7 cellular contexts compared by ENCODE assay signal in genomic region chr1:41239988-41240610, GRCh38. TPM values are rescaled to one million over a fixed set of nuclear protein-coding genes. Genes with fewer than 3 reads are reported as not detected.
DNase-seq lines count a peak whose midpoint lies in the region; ATAC-seq and TF ChIP-seq lines count a peak whose summit lies in the region.

No MANE protein-coding gene starts in this region.

- H3K79me2 ChIP-seq in Karpas-422 (ENCODE audit: low read length), result peaks cover 77% of the 10 kb centered on the region

- peak; percentile 31 for DNase-seq in G401 (ENCODE audit: low spot score)
- peak; percentile 76 for DNase-seq in Karpas-422
- no peak for DNase-seq in WTC11 (ENCODE audit: low spot score)
- peak; percentile 88 for DNase-seq in iris pigment epithelial cell (ENCODE audit: low read depth)
- no peak for DNase-seq in MG63
- DNase-seq in epidermal melanocyte (ENCODE audit: insufficient read length, low spot score), result no peak

- no peaks in the 10 kb centered on the region for H3K9me3 Mint-ChIP-seq in WTC11

- in situ Hi-C loops in G401 (cut with HindIII; ENCODE audit: low sequenced_read_pairs), result no loop called here

- no peaks in the 10 kb centered on the region for H3K9me3 ChIP-seq in Karpas-422 (ENCODE audit: low read length)
- H3K9me3 ChIP-seq in MG63, result no peaks in the 10 kb centered on the region

- peak overlapping the region; percentile 88 for H3K9ac ChIP-seq in Karpas-422 (ENCODE audit: low read length)

- H3K9me2 ChIP-seq in Karpas-422 (replicated peaks; ENCODE audit: insufficient read depth, low read length), result no peaks in the 10 kb centered on the region

- H2AFZ ChIP-seq in Karpas-422 (ENCODE audit: low read length), result no peak overlapping the region

- H3K4me2 ChIP-seq in Karpas-422 (ENCODE audit: low read depth, low read length, poor library complexity, severe bottlenecking), result peak overlapping the region; percentile 91

- H3K27me3 ChIP-seq in Karpas-422 (ENCODE audit: low read length), result no peaks in the 10 kb centered on the region
- no peaks in the 10 kb centered on the region for H3K27me3 ChIP-seq in MG63

- H3K4me3 ChIP-seq in Karpas-422 (ENCODE audit: low read length) (peak overlapping the region; percentile 60), MG63 (no peak overlapping the region)

- H3K36me3 ChIP-seq in Karpas-422 (ENCODE audit: insufficient read depth, low read length) (no peaks in the 10 kb centered on the region), MG63 (no peaks in the 10 kb centered on the region; the same call in 1 of the 2 replicates)

- CTCF ChIA-PET in WTC11 (lab: Charles Lee), result no interaction called here

- H3K27ac ChIP-seq in Karpas-422 (ENCODE audit: low read length), result peak overlapping the region; percentile 93

- H3K27me3 Mint-ChIP-seq in WTC11 (ENCODE audit: low read depth), result peaks cover 20% of the 10 kb centered on the region

- H3K4me1 ChIP-seq in Karpas-422 (ENCODE audit: low read length), result peaks cover 75% of the 10 kb centered on the region

- POLR2A ChIA-PET in WTC11 (lab: Charles Lee), result no interaction called here

- H4K20me1 ChIP-seq in Karpas-422 (ENCODE audit: insufficient read depth, low read depth, low read length), result no peaks in the 10 kb centered on the region

- H3K36me3 Mint-ChIP-seq in WTC11, result no peaks in the 10 kb centered on the region

- H3K27ac Mint-ChIP-seq in WTC11, result no peak overlapping the region

- TF ChIP-seq CTCF in WTC11 (IDR thresholded peaks at IDR 0.05), result no peak

- ATAC-seq in WTC11 (no peak), HG03460 (IDR thresholded peaks at IDR 0.05; ENCODE audit: unreplicated experiment) (no peak)

- H3K4me3 Mint-ChIP-seq in WTC11, result peak overlapping the region; percentile 81

- H3K4me1 Mint-ChIP-seq in WTC11, result peaks cover 25% of the 10 kb centered on the region

TF ChIP-seq in WTC11, 78 proteins besides CTCF, POLR2A, EP300 and RAD21:
- no peak for TF ChIP-seq CREM (CRISPR knock-in tag; IDR thresholded peaks at IDR 0.05)
- peak; percentile 27; the same call in 1 of the 2 replicates for TF ChIP-seq GABPB1 (CRISPR knock-in tag; IDR thresholded peaks at IDR 0.05)

RNA-seq across cellular contexts. Expression of gene SCMH1, which starts 2.0 kb away (rescaled TPM):
- 32.1 and 39.7 TPM in 2 replicates for total RNA-seq in G401 (2014; rRNA removed; shearing (Covaris generic))
- 50.2 and 83.6 TPM in 2 replicates for total RNA-seq in Karpas-422 (2014; rRNA removed; shearing (Covaris generic); ENCODE audit: low replicate concordance)
- total RNA-seq in WTC11 (2021), result 14.9 to 19.4 TPM (median 17.2 TPM) in 3 replicates
- total RNA-seq in MG63 (2014; rRNA removed; shearing (Covaris generic); ENCODE audit: low replicate concordance), result 11.5 and 13.4 TPM in 2 replicates

Comparison
In these comparisons a context has a peak if more than half of its experiments do, and no peak if none do; other contexts are left out.
1. DNase-seq: peak in G401 (single experiment), Karpas-422 (single experiment) and iris pigment epithelial cell (single experiment); none in WTC11 (single experiment), MG63 (single experiment) and epidermal melanocyte (single experiment).